ENCODE assay signal across 7 cellular contexts in genomic region chr12:75722714-75723200, GRCh38.
DNase-seq lines count a peak whose midpoint lies in the region; FAIRE-seq and TF ChIP-seq lines count a peak whose summit lies in the region.

No MANE protein-coding gene starts in this region.

- H3K9me3 Mint-ChIP-seq in endodermal cell, result no peaks in the 10 kb centered on the region

- H3K36me3 Mint-ChIP-seq in endodermal cell (ENCODE audit: low read depth), result no peaks in the 10 kb centered on the region

- H3K36me3 ChIP-seq in GM23248 (ENCODE audit: low read depth) (no peaks in the 10 kb centered on the region), endodermal cell (ENCODE audit: control insufficient read depth, insufficient read depth, low read length) (no peaks in the 10 kb centered on the region), tibial artery (no peaks in the 10 kb centered on the region)

- in situ Hi-C loops in GM23248 (cut with MboI), result no loop called here

- H3K27ac Mint-ChIP-seq in endodermal cell, result peak overlapping the region; percentile 88

- peaks cover 51% of the 10 kb centered on the region for H3K4me1 ChIP-seq in GM23248 (ENCODE audit: insufficient read depth)
- H3K4me1 ChIP-seq in endodermal cell (ENCODE audit: control insufficient read depth, insufficient read depth, low read length), result peaks cover 16% of the 10 kb centered on the region
- H3K4me1 ChIP-seq in tibial artery, result peaks cover 0 to 22% (median 10%) of the 10 kb centered on the region in 4 donors

- no peaks in the 10 kb centered on the region for H3K9me2 ChIP-seq in GM23248 (ENCODE audit: insufficient read depth)

- H3K9ac ChIP-seq in GM23248, result peak overlapping the region; percentile 42
- H3K9ac ChIP-seq in endodermal cell (ENCODE audit: extremely low read depth, low read length, poor library complexity, severe bottlenecking), result no peak overlapping the region

- H3K9me3 ChIP-seq in GM23248 (ENCODE audit: low read depth), result no peaks in the 10 kb centered on the region
- H3K9me3 ChIP-seq in endodermal cell (ENCODE audit: control insufficient read depth, low read length), result no peaks in the 10 kb centered on the region
- H3K9me3 ChIP-seq in tibial artery, result no peaks in the 10 kb centered on the region

- H3K4me3 ChIP-seq in GM23248, result no peak overlapping the region
- H3K4me3 ChIP-seq in endodermal cell (ENCODE audit: low read length), result no peak overlapping the region
- H3K4me3 ChIP-seq in tibial artery, result no peak overlapping the region

- intact Hi-C loops in tibial artery (cut with DNase I; ENCODE audit: low total_unique reads), result no loop called here

- peak; percentile 72 for FAIRE-seq in GM12891 (lab: Jason Lieb, UNC)

- H3K27ac ChIP-seq in GM23248 (peak overlapping the region; percentile 61), endodermal cell (ENCODE audit: low read depth, low read length) (no peak overlapping the region), tibial artery (peak overlapping the region; percentile 38 to 43)

- no peak overlapping the region for H3K4me3 Mint-ChIP-seq in endodermal cell

- H4K20me1 ChIP-seq in GM23248 (ENCODE audit: insufficient read depth), result no peaks in the 10 kb centered on the region

- H3F3A ChIP-seq in GM23248 (ENCODE audit: insufficient read depth), result peaks cover 40% of the 10 kb centered on the region

- no peaks in the 10 kb centered on the region for H3K79me2 ChIP-seq in GM23248 (ENCODE audit: insufficient read depth)

- H3K27me3 ChIP-seq in GM23248 (replicated peaks; ENCODE audit: insufficient read depth), result no peaks in the 10 kb centered on the region
- H3K27me3 ChIP-seq in endodermal cell (ENCODE audit: control insufficient read depth, insufficient read depth, low read length, poor library complexity, severe bottlenecking), result no peaks in the 10 kb centered on the region
- no peaks in the 10 kb centered on the region for H3K27me3 ChIP-seq in tibial artery

- H3K4me1 Mint-ChIP-seq in endodermal cell, result peaks cover 58% of the 10 kb centered on the region

- H3K27me3 Mint-ChIP-seq in endodermal cell (ENCODE audit: insufficient read depth), result no peaks in the 10 kb centered on the region

- TF ChIP-seq CTCF in endodermal cell (conservative IDR thresholded peaks at IDR 0.05) (no peak), tibial artery (IDR thresholded peaks at IDR 0.05) (no peak)

- TF ChIP-seq POLR2A in GM12891 (IDR thresholded peaks at IDR 0.05; ENCODE audit: low read depth, low read length), result no peak

- H2AFZ ChIP-seq in GM23248, result peak overlapping the region; percentile 34; the same call in 1 of the 2 replicates

- WGBS in GM23248 (ENCODE audit: low coverage in 1 of 2, low lambda C conversion rate in 2 of 2, missing lambda C conversion rate in 2 of 2), 2 experiments, result 0 to 3% methylated on average over 5 of the region's 5 CpGs
- 69 to 79% methylated on average over 4 to 5 of the region's 5 CpGs for WGBS in endodermal cell (ENCODE audit: insufficient coverage in 1 of 2, insufficient read length in 1 of 2), 2 experiments

- DNase-seq in GM12891 (ENCODE audit: insufficient read length, low spot score) (peak; percentile 5), GM23248 (peak; percentile 97), M059J (ENCODE audit: low read depth) (peak; percentile 93), endodermal cell (no peak), myocyte (ENCODE audit: low read depth) (peak; percentile 90), tibial artery (peak in 1 of 2 donors; percentile 77)
- peak; percentile 14 for DNase-seq in activated CD4-positive, alpha-beta T cell treated with anti-CD3 and anti-CD28 coated beads for 1 hour

- H3K4me2 ChIP-seq in GM23248 (ENCODE audit: unreplicated experiment), result peak overlapping the region; percentile 63

TF ChIP-seq in GM12891, 5 proteins besides CTCF, POLR2A, EP300 and RAD21:
- TF ChIP-seq POU2F2 (IDR thresholded peaks at IDR 0.05; ENCODE audit: low read depth, low read length) (no peak), POLR2AphosphoS5 (IDR thresholded peaks at IDR 0.05; ENCODE audit: low read depth, low read length) (no peak)
